ENCODE assay signal across 8 cellular contexts in genomic region chr3:27484002-27484844, GRCh38. TPM values are rescaled to one million over a fixed set of nuclear protein-coding genes. Genes with fewer than 3 reads are reported as not detected.
DNase-seq lines count a peak whose midpoint lies in the region; ATAC-seq and TF ChIP-seq lines count a peak whose summit lies in the region.

SLC4A7 (minus strand) TSS chr3:27484384; CDS start chr3:27484126, 258 bp downstream.

- no peaks in the 10 kb centered on the region for H3K27me3 ChIP-seq in kidney epithelial cell (ENCODE audit: control insufficient read depth, insufficient read depth, low read length)

- TF ChIP-seq CTCF in AG10803 (conservative IDR thresholded peaks at IDR 0.05; ENCODE audit: low read length) (no peak; the same call in 1 of the 2 replicates), kidney epithelial cell (IDR thresholded peaks at IDR 0.05; ENCODE audit: insufficient read depth, low read length, poor library complexity, severe bottlenecking) (no peak)

- H3K4me3 ChIP-seq in AG10803 (ENCODE audit: low read length) (peak within 1 kb of the TSS; percentile 84), kidney epithelial cell (ENCODE audit: low read depth, low read length) (peak within 1 kb of the TSS; percentile 95)

- peak; percentile 96 for DNase-seq in AG10803 (ENCODE audit: low read depth)
- DNase-seq in NCI-H460 (ENCODE audit: extremely low read depth, low read depth): peak; percentile 90
- peak; percentile 98 for DNase-seq in activated CD4-positive, alpha-beta T cell treated with anti-CD3 and anti-CD28 coated beads for 1 hour
- DNase-seq in cerebellum (ENCODE audit: low spot score): peak; percentile 98
- DNase-seq in kidney epithelial cell (ENCODE audit: low read depth): peak; percentile 68
- DNase-seq in stimulated activated CD4-positive, alpha-beta T cell treated with anti-CD3 and anti-CD28 coated beads, Interleukin-15, amount 100 ng/mL, for 48 hours (ENCODE audit: low read depth in 2 of 2): peak; percentile 95 to 98

- peak; percentile 87 for ATAC-seq in GM19043 (IDR thresholded peaks at IDR 0.05; ENCODE audit: low read depth, unreplicated experiment)
- ATAC-seq in HG03378 (IDR thresholded peaks at IDR 0.05; ENCODE audit: unreplicated experiment): peak; percentile 79

- no peaks in the 10 kb centered on the region for H3K36me3 ChIP-seq in kidney epithelial cell (ENCODE audit: control insufficient read depth, insufficient read depth, low read length)

RNA-seq across cellular contexts. Expression of gene SLC4A7, which starts in this region (rescaled TPM):
- 56.9 and 57.2 TPM in 2 replicates for total RNA-seq in NCI-H460 (2014; rRNA removed; shearing (Covaris generic))
- polyA plus RNA-seq in NCI-H460 (2014; cell fraction: nucleus; rRNA removed): 33.9 and 62.8 TPM in 2 replicates
- total RNA-seq in cerebellum: 206 TPM
- 28.3 and 28.6 TPM in 2 replicates for total RNA-seq in kidney epithelial cell

Comparison
In these comparisons a context has a peak if more than half of its experiments do, and no peak if none do; other contexts are left out.
1. Peak in every context shown above with its lines: DNase-seq, ATAC-seq and H3K4me3 ChIP-seq.